In genomic region chr14:89232366-89233070, GRCh38 we compare ENCODE assay signal across 1 cellular context.
TF ChIP-seq lines count a peak whose summit lies in the region.

No MANE protein-coding gene starts in this region.

TF ChIP-seq in HepG2, 621 proteins besides CTCF, POLR2A, EP300 and RAD21 (continued from another document and continues in another):
- TF ChIP-seq GMEB2 (CRISPR knock-in tag; IDR thresholded peaks at IDR 0.05; ENCODE audit: low read depth), result no peak
- no peak for TF ChIP-seq ZNF557 (CRISPR knock-in tag; IDR thresholded peaks at IDR 0.05)
- no peak for TF ChIP-seq ZNF143 (CRISPR knock-in tag; IDR thresholded peaks at IDR 0.05)
- TF ChIP-seq ZNF205 (CRISPR knock-in tag; IDR thresholded peaks at IDR 0.05), result peak; percentile 72
- peak; percentile 67; the same call in 1 of the 2 replicates for TF ChIP-seq KLF11 (CRISPR knock-in tag; IDR thresholded peaks at IDR 0.05)
- TF ChIP-seq RBM22 (optimal IDR thresholded peaks at IDR 0.05; ENCODE audit: low read length), result peak; percentile 20
- no peak for TF ChIP-seq RFX1 (IDR thresholded peaks at IDR 0.05)
- TF ChIP-seq KDM5A (IDR thresholded peaks at IDR 0.05; ENCODE audit: borderline replicate concordance, low read length), result no peak
- peak; percentile 32 for TF ChIP-seq ELF1 (CRISPR knock-in tag; IDR thresholded peaks at IDR 0.05)
- TF ChIP-seq CEBPG (CRISPR knock-in tag; IDR thresholded peaks at IDR 0.05), result peak; percentile 92
- TF ChIP-seq NBN (conservative IDR thresholded peaks at IDR 0.05), result no peak
- no peak for TF ChIP-seq ZNF674 (CRISPR knock-in tag; IDR thresholded peaks at IDR 0.05; ENCODE audit: low read depth)
- no peak for TF ChIP-seq ZNF234 (CRISPR knock-in tag; conservative IDR thresholded peaks at IDR 0.05)
- no peak for TF ChIP-seq ZBTB21 (CRISPR knock-in tag; IDR thresholded peaks at IDR 0.05)
- TF ChIP-seq NFE2L1 (CRISPR knock-in tag; IDR thresholded peaks at IDR 0.05; ENCODE audit: borderline replicate concordance), result no peak
- TF ChIP-seq NONO (IDR thresholded peaks at IDR 0.05), result no peak
- peak; percentile 73; the same call in 1 of the 2 replicates for TF ChIP-seq NONO (CRISPR knock-in tag; conservative IDR thresholded peaks at IDR 0.05)
- TF ChIP-seq ZNF891 (CRISPR knock-in tag; IDR thresholded peaks at IDR 0.05), result no peak
- TF ChIP-seq RFXANK (CRISPR knock-in tag; IDR thresholded peaks at IDR 0.05), result no peak
- TF ChIP-seq ZNF773 (CRISPR knock-in tag; IDR thresholded peaks at IDR 0.05; ENCODE audit: borderline replicate concordance), result no peak
- TF ChIP-seq NCOA2 (CRISPR knock-in tag; IDR thresholded peaks at IDR 0.05), result peak; percentile 89
- TF ChIP-seq EHMT2 (IDR thresholded peaks at IDR 0.05; ENCODE audit: borderline replicate concordance, low read depth, low read length), result no peak
- no peak for TF ChIP-seq ZNF260 (CRISPR knock-in tag; IDR thresholded peaks at IDR 0.05; ENCODE audit: borderline replicate concordance, low read depth)
- TF ChIP-seq MED13 (CRISPR knock-in tag; IDR thresholded peaks at IDR 0.05), result peak; percentile 67; the same call in 1 of the 2 replicates
- TF ChIP-seq ZNF512 (CRISPR knock-in tag; IDR thresholded peaks at IDR 0.05), result no peak
- no peak for TF ChIP-seq ZBTB1 (CRISPR knock-in tag; IDR thresholded peaks at IDR 0.05; ENCODE audit: borderline replicate concordance)
- TF ChIP-seq FIP1L1 (IDR thresholded peaks at IDR 0.05; ENCODE audit: borderline replicate concordance, insufficient read depth, low read depth, low read length), result no peak
- no peak for TF ChIP-seq THYN1 (CRISPR knock-in tag; IDR thresholded peaks at IDR 0.05; ENCODE audit: borderline replicate concordance, low read depth)
- TF ChIP-seq JUND (CRISPR knock-in tag; IDR thresholded peaks at IDR 0.05), result 0 out of 2 replicates have a peak, but pooled peaks have one; percentile 60
- TF ChIP-seq ZNF24 (IDR thresholded peaks at IDR 0.05), result no peak
- TF ChIP-seq POGZ (CRISPR knock-in tag; IDR thresholded peaks at IDR 0.05), result peak; percentile 83
- no peak for TF ChIP-seq ZNF34 (CRISPR knock-in tag; IDR thresholded peaks at IDR 0.05; ENCODE audit: borderline replicate concordance)
- TF ChIP-seq TBP (CRISPR knock-in tag; IDR thresholded peaks at IDR 0.05), result no peak
- 0 out of 2 replicates have a peak, but pooled peaks have one; percentile 43 for TF ChIP-seq PRDM10 (CRISPR knock-in tag; IDR thresholded peaks at IDR 0.05; ENCODE audit: low read depth)
- no peak for TF ChIP-seq CBX1 (IDR thresholded peaks at IDR 0.05; ENCODE audit: low read depth)
- no peak for TF ChIP-seq MLXIP (CRISPR knock-in tag; IDR thresholded peaks at IDR 0.05; ENCODE audit: borderline replicate concordance)
- TF ChIP-seq ZBTB38 (CRISPR knock-in tag; IDR thresholded peaks at IDR 0.05), result no peak
- TF ChIP-seq ZBTB8A (CRISPR knock-in tag; IDR thresholded peaks at IDR 0.05; ENCODE audit: borderline replicate concordance, low read depth), result no peak
- no peak for TF ChIP-seq HOXA9 (CRISPR knock-in tag; IDR thresholded peaks at IDR 0.05; ENCODE audit: borderline replicate concordance)
- TF ChIP-seq THRA (CRISPR knock-in tag; IDR thresholded peaks at IDR 0.05; ENCODE audit: borderline replicate concordance), result no peak
- no peak for TF ChIP-seq NFKBIZ (CRISPR knock-in tag; IDR thresholded peaks at IDR 0.05)
- no peak; the same call in 1 of the 2 replicates for TF ChIP-seq ZNF460 (CRISPR knock-in tag; IDR thresholded peaks at IDR 0.05; ENCODE audit: borderline replicate concordance)
- TF ChIP-seq PREB (CRISPR knock-in tag; IDR thresholded peaks at IDR 0.05), result no peak
- TF ChIP-seq ZSCAN29 (CRISPR knock-in tag; conservative IDR thresholded peaks at IDR 0.05), result peak; percentile 99
- TF ChIP-seq ZNF749 (CRISPR knock-in tag; IDR thresholded peaks at IDR 0.05; ENCODE audit: borderline replicate concordance), result no peak
- no peak; the same call in 1 of the 2 replicates for TF ChIP-seq SALL2 (CRISPR knock-in tag; IDR thresholded peaks at IDR 0.05)
- TF ChIP-seq IKZF4 (CRISPR knock-in tag; IDR thresholded peaks at IDR 0.05; ENCODE audit: borderline replicate concordance, low read depth, not compliant biosample characterization), result no peak
- TF ChIP-seq RAD51 (IDR thresholded peaks at IDR 0.05; ENCODE audit: borderline replicate concordance), result no peak
- no peak for TF ChIP-seq ZKSCAN5 (CRISPR knock-in tag; IDR thresholded peaks at IDR 0.05)
- no peak for TF ChIP-seq ZFP36 (IDR thresholded peaks at IDR 0.05; ENCODE audit: borderline replicate concordance, low read depth, low read length, partially characterized antibody)
- no peak for TF ChIP-seq ZBTB34 (CRISPR knock-in tag; IDR thresholded peaks at IDR 0.05)
- TF ChIP-seq GPBP1L1 (CRISPR knock-in tag; IDR thresholded peaks at IDR 0.05), result no peak
- no peak for TF ChIP-seq ZNF431 (CRISPR knock-in tag; IDR thresholded peaks at IDR 0.05; ENCODE audit: borderline replicate concordance, low read depth)
- peak; percentile 87 for TF ChIP-seq ZMYM4 (CRISPR knock-in tag; IDR thresholded peaks at IDR 0.05)
- no peak for TF ChIP-seq IKZF1 (IDR thresholded peaks at IDR 0.05)
- TF ChIP-seq SNAPC5 (CRISPR knock-in tag; IDR thresholded peaks at IDR 0.05; ENCODE audit: borderline replicate concordance), result no peak
- TF ChIP-seq BRCA1 (CRISPR knock-in tag; IDR thresholded peaks at IDR 0.05), result no peak
- TF ChIP-seq SKI (IDR thresholded peaks at IDR 0.05; ENCODE audit: partially characterized antibody), result peak; percentile 78
